19 cellular contexts compared by ENCODE assay signal in genomic region chr11:111049131-111049530, GRCh38.
"Had no signal": no experiment of that assay in that cellular context is flagged by ENCODE, and none has a peak within 500 bp of the region (broad histone marks: within the 10 kb centered on the region; RNA-seq: fewer than 3 reads in every experiment).

No MANE protein-coding gene starts in this region.

- FAIRE-seq: RCC 7860 had no signal

- DNase-seq: Karpas-422, KG1, MM.1S, NCI-H1092 treated with DMSO at 0.1 percent for 48 hours, NCI-H1436, NCI-H187, NCI-H2029, NCI-H2081 treated with DMSO at 0.1 percent for 48 hours, NCI-H2171, NCI-H226, NCI-H446, NCI-H510A, NCI-H524 treated with DMSO at 0.1 percent for 48 hours, NCI-H69, NCI-H774, Right ventricle myocardium superior, RPMI8226, SJCRH30 had no signal

- H3K4me1 ChIP-seq: SJCRH30 had no signal

- H3K36me3 ChIP-seq: SJCRH30 had no signal

- H3K27me3 ChIP-seq: SJCRH30 had no signal

- H3K4me3 ChIP-seq: SJCRH30 had no signal

- H3K27ac ChIP-seq: SJCRH30 had no signal

- H3K9me3 ChIP-seq: SJCRH30 had no signal
